In genomic region chr9:127786773-127787123, GRCh38 we compare ENCODE assay signal across 8 cellular contexts. TPM values are rescaled to one million over a fixed set of nuclear protein-coding genes. Genes with fewer than 3 reads are reported as not detected.
DNase-seq lines count a peak whose midpoint lies in the region; ATAC-seq and TF ChIP-seq lines count a peak whose summit lies in the region.

No MANE protein-coding gene starts in this region.

- H3K27ac ChIP-seq in cardiac muscle cell, result peak overlapping the region; percentile 95
- peak overlapping the region; percentile 65 for H3K27ac ChIP-seq in adipose tissue (ENCODE audit: low read depth, low read length)
- H3K27ac ChIP-seq in right lobe of liver, result peak overlapping the region; percentile 73 to 98 (median 92)
- peak overlapping the region; percentile 96 to 99 for H3K27ac ChIP-seq in uterus

- TF ChIP-seq POLR2A in right lobe of liver (IDR thresholded peaks at IDR 0.05) (no peak), uterus (IDR thresholded peaks at IDR 0.05) (no peak)

- TF ChIP-seq CTCF in cardiac muscle cell (IDR thresholded peaks at IDR 0.05; ENCODE audit: low read depth, low read length) (peak; percentile 54), right lobe of liver (IDR thresholded peaks at IDR 0.05) (peak; percentile 33 to 46 (median 38)), uterus (IDR thresholded peaks at IDR 0.05) (peak in 3 of 4 experiments; percentile 13 to 28 (median 24))

- peak overlapping the region; percentile 86 for H3K4me3 ChIP-seq in cardiac muscle cell
- peak overlapping the region; percentile 78 to 100 (median 100) for H3K4me3 ChIP-seq in right lobe of liver
- peak overlapping the region; percentile 89 to 93 for H3K4me3 ChIP-seq in uterus

- WGBS in adipose tissue, 3 donors, result 1 to 2% (median 1%) methylated on average over 12 of the region's 12 CpGs
- 0% methylated on average over 12 of the region's 12 CpGs for WGBS in right lobe of liver (ENCODE audit: insufficient coverage, low coverage, low lambda C conversion rate, missing lambda C conversion rate)

- DNase-seq in cardiac muscle cell (ENCODE audit: low read depth in 1 of 2, low spot score in 1 of 2) (peak in 1 of 2 donors; percentile 38), Right ventricle myocardium inferior (ENCODE audit: missing footprints) (no peak), right lobe of liver (no peak), uterus (no peak), OCI-M2 (lab: John Stamatoyannopoulos, UW; ENCODE audit: unreplicated experiment) (no peak), NCI-H187 treated with DMSO at 0.1 percent for 48 hours (lab: John Stamatoyannopoulos, UW) (no peak), 8988T (no peak)

- H3K36me3 ChIP-seq in cardiac muscle cell (peaks cover 42% of the 10 kb centered on the region), right lobe of liver (peaks cover 4 to 43% (median 26%) of the 10 kb centered on the region in 4 donors), uterus (no peaks in the 10 kb centered on the region)

- H3K9me3 ChIP-seq in cardiac muscle cell (ENCODE audit: low read depth), result no peaks in the 10 kb centered on the region
- no peaks in the 10 kb centered on the region for H3K9me3 ChIP-seq in right lobe of liver
- no peaks in the 10 kb centered on the region for H3K9me3 ChIP-seq in uterus

- ATAC-seq in Right ventricle myocardium inferior, result no peak
- no peak for ATAC-seq in right lobe of liver

- H3K27me3 ChIP-seq in cardiac muscle cell, result no peaks in the 10 kb centered on the region
- no peaks in the 10 kb centered on the region for H3K27me3 ChIP-seq in right lobe of liver
- H3K27me3 ChIP-seq in uterus, result no peaks in the 10 kb centered on the region

- intact Hi-C loops in Right ventricle myocardium inferior (cut with DNase I), result loop anchor here (2.0 to 5.0 kb wide), 3 partner anchors 84 to 174 kb away; partner anchors contain the start of genes ST6GALNAC4 and STXBP1
- intact Hi-C loops in right lobe of liver (cut with DNase I), result no loop called here
- intact Hi-C loops in uterus (cut with DNase I; ENCODE audit: low total_unique reads), result no loop called here

- peaks cover 4% of the 10 kb centered on the region for H3K4me1 ChIP-seq in cardiac muscle cell (ENCODE audit: low read depth)
- H3K4me1 ChIP-seq in right lobe of liver, result peaks cover 0 to 51% (median 23%) of the 10 kb centered on the region in 4 donors
- H3K4me1 ChIP-seq in uterus, result peaks cover 0 to 11% of the 10 kb centered on the region in 2 donors

RNA-seq across cellular contexts. Expression of gene CDK9, which starts 0.9 kb away (rescaled TPM):
- 85.1 and 162 TPM in 2 replicates for total RNA-seq in cardiac muscle cell
- 139 and 193 TPM in 2 replicates for polyA plus RNA-seq in cardiac muscle cell
- total RNA-seq in Right ventricle myocardium inferior, result 49.9 TPM
- polyA plus RNA-seq in adipose tissue, result 10 to 100 TPM; 34.3 to 68.4 (median 52.1) TPM
- total RNA-seq in right lobe of liver, result 100 to 1,000 TPM in 1 of 6 experiments, 10 to 100 TPM in 5; 49.4 to 107 (median 54.5) TPM
- total RNA-seq in uterus, result 100 to 1,000 TPM in 1 of 4 donors, 10 to 100 TPM in 3; 30.0 to 175 (median 77.4) TPM

RNA-seq across cellular contexts. Expression of gene SH2D3C, which starts 8.3 kb away (rescaled TPM):
- total RNA-seq in cardiac muscle cell (3.5 and 9.9 TPM in 2 replicates), Right ventricle myocardium inferior (21.3 TPM), right lobe of liver (1 to 10 TPM; 1.7 to 5.6 (median 2.7) TPM), uterus (10 to 100 TPM in 3 of 4 donors, 1 to 10 TPM in 1; 3.6 to 38.1 (median 19.8) TPM)
- polyA plus RNA-seq in cardiac muscle cell (3.7 and 9.4 TPM in 2 replicates), adipose tissue (10 to 100 TPM in 2 of 3 donors, 1 to 10 TPM in 1; 4.8 to 29.7 (median 23.3) TPM)

RNA-seq across cellular contexts. Expression of gene FPGS, which starts 15.9 kb away (rescaled TPM):
- total RNA-seq in cardiac muscle cell (112 and 123 TPM in 2 replicates), Right ventricle myocardium inferior (30.2 TPM), right lobe of liver (10 to 100 TPM; 44.3 to 68.5 (median 56.9) TPM), uterus (100 to 1,000 TPM in 1 of 4 donors, 10 to 100 TPM in 3; 11.5 to 128 (median 46.6) TPM)
- polyA plus RNA-seq in cardiac muscle cell (78.3 and 111 TPM in 2 replicates), adipose tissue (100 to 1,000 TPM in 1 of 3 donors, 10 to 100 TPM in 2; 35.1 to 148 (median 52.1) TPM)

RNA-seq across cellular contexts. Expression of gene TOR2A, which starts 51.7 kb away (rescaled TPM):
- total RNA-seq in cardiac muscle cell (22.8 and 29.2 TPM in 2 replicates), Right ventricle myocardium inferior (3.8 TPM), right lobe of liver (10 to 100 TPM in 2 of 6 experiments, 1 to 10 TPM in 4; 6.1 to 15.3 (median 7.7) TPM), uterus (10 to 100 TPM in 2 of 4 donors, 1 to 10 TPM in 2; 2.0 to 73.8 (median 7.0) TPM)
- polyA plus RNA-seq in cardiac muscle cell (20.6 and 25.7 TPM in 2 replicates), adipose tissue (10 to 100 TPM in 2 of 3 donors, 1 to 10 TPM in 1; 9.6 to 12.8 (median 10.6) TPM)
